Comparison of ENCODE assay signal across 30 cellular contexts in genomic region chr14:81818271-81818670, GRCh38.
"Had no signal": no experiment of that assay in that cellular context is flagged by ENCODE, and none has a peak within 500 bp of the region (broad histone marks: within the 10 kb centered on the region; RNA-seq: fewer than 3 reads in every experiment).

No MANE protein-coding gene starts in this region.

- H3K36me3 ChIP-seq: colonic mucosa, gastrocnemius medialis, left lung, ovary, sigmoid colon, tibial artery had no signal

- H3K4me1 Mint-ChIP-seq: naive B cell; stimulated activated memory B cell treated with anti-CD40 and anti-IgM and Interleukin-4, amounts not matched to agents 10 μg/mL and 1 μg/mL and 100 μg/mL, for 72 hours had no signal

- H3K9me3 Mint-ChIP-seq: dendritic cell treated with granulocyte-macrophage colony-stimulating factor and Interleukin-4, amounts not matched to agents 40 ng/mL and 50 ng/mL, for 4 days had no signal

- H3K27me3 ChIP-seq: colonic mucosa, gastrocnemius medialis, left lung, ovary, sigmoid colon, testis, tibial artery had no signal

- ATAC-seq: esophagus mucosa; gastrocnemius medialis; left cardiac atrium; left lung; mucosa of descending colon; natural killer cell treated with Interleukin-12 subunit alpha and Interleukin-12 subunit beta and Interleukin-15 and Interleukin-18, amount 100 ng/mL, for 72 hours; psoas muscle; right cardiac atrium; stimulated activated memory B cell treated with anti-CD40 and anti-IgM and Interleukin-4, amounts not matched to agents 10 μg/mL and 1 μg/mL and 100 μg/mL, for 72 hours; stimulated activated naive CD8-positive, alpha-beta T cell treated with anti-CD3 and anti-CD28 coated beads, Interleukin-15, Interleukin-2, amounts not matched to agents 100 U/mL and 50 U/mL, for 24 hours had no signal

- H3K27ac ChIP-seq: colonic mucosa, epithelial cell of prostate, gastrocnemius medialis, left lung, ovary, psoas muscle, sigmoid colon, testis, tibial artery had no signal

- H3K4me3 Mint-ChIP-seq: dendritic cell treated with granulocyte-macrophage colony-stimulating factor and Interleukin-4, amounts not matched to agents 40 ng/mL and 50 ng/mL, for 4 days; endodermal cell; mesothelial cell of epicardium; naive B cell; natural killer cell treated with Interleukin-12 subunit alpha and Interleukin-12 subunit beta and Interleukin-15 and Interleukin-18, amount 100 ng/mL, for 72 hours; stimulated activated memory B cell treated with anti-CD40 and anti-IgM and Interleukin-4, amounts not matched to agents 10 μg/mL and 1 μg/mL and 100 μg/mL, for 72 hours; type B pancreatic cell had no signal

- DNase-seq: colonic mucosa; effector CD8-positive, alpha-beta T cell; endodermal cell; foreskin fibroblast; gastrocnemius medialis; head of caudate nucleus; left cardiac atrium; left lung; mesenchymal stem cell; mucosa of descending colon; naive B cell; occipital lobe; ovary; posterior cingulate gyrus; psoas muscle; right cardiac atrium; sigmoid colon; stimulated activated CD4-positive, alpha-beta T cell treated with anti-CD3 and anti-CD28 coated beads, Interleukin-2, amount 100 ng/mL, for 24 hours; stimulated activated CD4-positive, alpha-beta T cell treated with anti-CD3 and anti-CD28 coated beads, Interleukin-4, amount 100 ng/mL, for 4 hours; stimulated activated naive CD8-positive, alpha-beta T cell treated with anti-CD3 and anti-CD28 coated beads, Interleukin-15, Interleukin-2, amounts not matched to agents 100 U/mL and 50 U/mL, for 24 hours; substantia nigra; testis; tibial artery had no signal

- H3K27ac Mint-ChIP-seq: dendritic cell treated with granulocyte-macrophage colony-stimulating factor and Interleukin-4, amounts not matched to agents 40 ng/mL and 50 ng/mL, for 4 days; endodermal cell; mesothelial cell of epicardium; naive B cell; natural killer cell treated with Interleukin-12 subunit alpha and Interleukin-12 subunit beta and Interleukin-15 and Interleukin-18, amount 100 ng/mL, for 72 hours; stimulated activated memory B cell treated with anti-CD40 and anti-IgM and Interleukin-4, amounts not matched to agents 10 μg/mL and 1 μg/mL and 100 μg/mL, for 72 hours; type B pancreatic cell had no signal

- H3K9me3 ChIP-seq: colonic mucosa, gastrocnemius medialis, ovary, psoas muscle, testis, tibial artery had no signal

- H3K36me3 Mint-ChIP-seq: mesothelial cell of epicardium; naive B cell; natural killer cell treated with Interleukin-12 subunit alpha and Interleukin-12 subunit beta and Interleukin-15 and Interleukin-18, amount 100 ng/mL, for 72 hours; stimulated activated memory B cell treated with anti-CD40 and anti-IgM and Interleukin-4, amounts not matched to agents 10 μg/mL and 1 μg/mL and 100 μg/mL, for 72 hours; type B pancreatic cell had no signal

- H3K4me3 ChIP-seq: colonic mucosa, gastrocnemius medialis, left lung, mucosa of descending colon, ovary, psoas muscle, sigmoid colon, testis, tibial artery had no signal

- H3K27me3 Mint-ChIP-seq: dendritic cell treated with granulocyte-macrophage colony-stimulating factor and Interleukin-4, amounts not matched to agents 40 ng/mL and 50 ng/mL, for 4 days; naive B cell; natural killer cell treated with Interleukin-12 subunit alpha and Interleukin-12 subunit beta and Interleukin-15 and Interleukin-18, amount 100 ng/mL, for 72 hours; stimulated activated memory B cell treated with anti-CD40 and anti-IgM and Interleukin-4, amounts not matched to agents 10 μg/mL and 1 μg/mL and 100 μg/mL, for 72 hours; type B pancreatic cell had no signal

- H3K4me1 ChIP-seq: colonic mucosa, gastrocnemius medialis, left lung, psoas muscle, sigmoid colon, testis, tibial artery had no signal
